ENCODE assay signal across 10 cellular contexts in genomic region chr7:7051221-7051877, GRCh38.
DNase-seq lines count a peak whose midpoint lies in the region; ATAC-seq, FAIRE-seq and TF ChIP-seq lines count a peak whose summit lies in the region.
"Had no signal": no experiment of that assay in that cellular context is flagged by ENCODE, and none has a peak within 500 bp of the region (broad histone marks: within the 10 kb centered on the region; RNA-seq: fewer than 3 reads in every experiment).

No MANE protein-coding gene starts in this region.

- H3K27ac ChIP-seq in keratinocyte (ENCODE audit: control insufficient read depth, insufficient read depth, low read length), result no peak overlapping the region
- H3K27ac ChIP-seq in CD8-positive, alpha-beta T cell (ENCODE audit: low read depth, low read length), result no peak overlapping the region

- no peaks in the 10 kb centered on the region for H3K9me1 ChIP-seq in keratinocyte (ENCODE audit: control insufficient read depth, extremely low read depth, insufficient read depth, low read length)

- no peak for TF ChIP-seq CTCF in keratinocyte (optimal IDR thresholded peaks at IDR 0.05 in 1 of 3, IDR thresholded peaks at IDR 0.05 in 1 of 3, conservative IDR thresholded peaks at IDR 0.05 in 1 of 3; ENCODE audit: extremely low read depth in 1 of 3, insufficient read depth in 2 of 3, low read length in 3 of 3)
- TF ChIP-seq CTCF in CD8-positive, alpha-beta T cell (IDR thresholded peaks at IDR 0.05), result no peak

- intact Hi-C loops in CD8-positive, alpha-beta T cell (cut with DNase I, micrococcal nuclease), result loop anchor here in 1 of 2 experiments (10.0 kb wide), 1 partner anchor 87 kb away; no protein-coding TSS in a partner anchor

- no peak overlapping the region for H3K27ac Mint-ChIP-seq in CD8-positive, alpha-beta T cell
- H3K27ac Mint-ChIP-seq: T-helper 2 cell treated with Interferon-gamma antibody and Interleukin-4, amounts not matched to agents 5 μg/mL and 100 μg/mL, for 36 hours had no signal

- H3K9ac ChIP-seq in keratinocyte (ENCODE audit: control insufficient read depth, extremely low read depth, insufficient read depth, low read length), result no peak overlapping the region

- H3K27me3 Mint-ChIP-seq in CD8-positive, alpha-beta T cell (ENCODE audit: low read depth), result peaks cover 3% of the 10 kb centered on the region

- H3K4me1 Mint-ChIP-seq in CD8-positive, alpha-beta T cell (ENCODE audit: low read depth), result no peaks in the 10 kb centered on the region

- H3K27me3 ChIP-seq in keratinocyte (ENCODE audit: control insufficient read depth, extremely low read depth, insufficient read depth, low read length), result no peaks in the 10 kb centered on the region
- no peaks in the 10 kb centered on the region for H3K27me3 ChIP-seq in CD8-positive, alpha-beta T cell (ENCODE audit: insufficient read depth, low read length)

- H3K79me2 ChIP-seq in keratinocyte (ENCODE audit: control insufficient read depth, insufficient read depth, low read length), result no peaks in the 10 kb centered on the region

- DNase-seq in EH (ENCODE audit: low read depth) (peak; percentile 3), NAMALWA (ENCODE audit: low spot score) (peak; percentile 26), keratinocyte (ENCODE audit: low read depth, low spot score) (no peak), NCI-H1092 (lab: John Stamatoyannopoulos, UW) (no peak), T1000 (lab: John Stamatoyannopoulos, UW) (no peak)
- DNase-seq in CD8-positive, alpha-beta T cell, result no peak

- no peaks in the 10 kb centered on the region for H4K20me1 ChIP-seq in keratinocyte (ENCODE audit: control insufficient read depth, extremely low read depth, insufficient read depth, low read length)

- ATAC-seq in GM21723 (IDR thresholded peaks at IDR 0.05; ENCODE audit: unreplicated experiment) (peak; percentile 75), HG03439 (IDR thresholded peaks at IDR 0.05; ENCODE audit: unreplicated experiment) (no peak)
- ATAC-seq in CD8-positive, alpha-beta T cell, result no peak

- POLR2A ChIA-PET in CD8-positive, alpha-beta T cell (lab: Charles Lee), result no interaction called here

- no peak overlapping the region for H3K4me3 Mint-ChIP-seq in CD8-positive, alpha-beta T cell
- H3K4me3 Mint-ChIP-seq: T-helper 2 cell treated with Interferon-gamma antibody and Interleukin-4, amounts not matched to agents 5 μg/mL and 100 μg/mL, for 36 hours had no signal

- H3K36me3 Mint-ChIP-seq in CD8-positive, alpha-beta T cell, result no peaks in the 10 kb centered on the region

- no peaks in the 10 kb centered on the region for H3K4me1 ChIP-seq in keratinocyte (ENCODE audit: control insufficient read depth, extremely low read depth, insufficient read depth, low read length)
- no peaks in the 10 kb centered on the region for H3K4me1 ChIP-seq in CD8-positive, alpha-beta T cell (ENCODE audit: insufficient read depth, low read length)

- CTCF ChIA-PET in CD8-positive, alpha-beta T cell (lab: Charles Lee), result no interaction called here

- H3K36me3 ChIP-seq in keratinocyte (ENCODE audit: control insufficient read depth in 2 of 2, extremely low read depth in 1 of 2, insufficient read depth in 2 of 2, low read length in 2 of 2), result no peaks in the 10 kb centered on the region
- no peaks in the 10 kb centered on the region for H3K36me3 ChIP-seq in CD8-positive, alpha-beta T cell (ENCODE audit: insufficient read depth, low read length)

- H2AFZ ChIP-seq in keratinocyte (ENCODE audit: control insufficient read depth, low read length), result peak overlapping the region; percentile 0

- no peaks in the 10 kb centered on the region for H3K9me3 ChIP-seq in keratinocyte (ENCODE audit: control insufficient read depth, low read depth, low read length)
- no peaks in the 10 kb centered on the region for H3K9me3 ChIP-seq in CD8-positive, alpha-beta T cell (ENCODE audit: low read length)

- no peak overlapping the region for H3K4me2 ChIP-seq in keratinocyte (ENCODE audit: control insufficient read depth, extremely low read depth, insufficient read depth, low read depth, low read length)

- no peak for FAIRE-seq in keratinocyte (lab: Jason Lieb, UNC)
- FAIRE-seq: islet of Langerhans had no signal

- H3K9me3 Mint-ChIP-seq in CD8-positive, alpha-beta T cell, result no peaks in the 10 kb centered on the region
- H3K9me3 Mint-ChIP-seq: T-helper 2 cell treated with Interferon-gamma antibody and Interleukin-4, amounts not matched to agents 5 μg/mL and 100 μg/mL, for 36 hours had no signal

- dilution Hi-C loops in keratinocyte (cut with MboI; ENCODE audit: extremely low pct_ligation_motif_present, low sequenced_read_pairs), result no loop called here

- H3K4me3 ChIP-seq in keratinocyte (ENCODE audit: control insufficient read depth in 2 of 3, extremely low read depth in 1 of 3, insufficient read depth in 2 of 3, low read depth in 1 of 3, low read length in 3 of 3), result no peak overlapping the region
- H3K4me3 ChIP-seq in CD8-positive, alpha-beta T cell (ENCODE audit: low read depth, low read length), result no peak overlapping the region

Comparison
In these comparisons a context has a peak if more than half of its experiments do, and no peak if none do; other contexts are left out.
1. DNase-seq: peak in EH (single experiment) and NAMALWA (single experiment); none in keratinocyte (single experiment), NCI-H1092 (single experiment), CD8-positive, alpha-beta T cell (0 of 7) and T1000 (single experiment).